ENCODE assay signal across 19 cellular contexts in the genomic region with DNA sequence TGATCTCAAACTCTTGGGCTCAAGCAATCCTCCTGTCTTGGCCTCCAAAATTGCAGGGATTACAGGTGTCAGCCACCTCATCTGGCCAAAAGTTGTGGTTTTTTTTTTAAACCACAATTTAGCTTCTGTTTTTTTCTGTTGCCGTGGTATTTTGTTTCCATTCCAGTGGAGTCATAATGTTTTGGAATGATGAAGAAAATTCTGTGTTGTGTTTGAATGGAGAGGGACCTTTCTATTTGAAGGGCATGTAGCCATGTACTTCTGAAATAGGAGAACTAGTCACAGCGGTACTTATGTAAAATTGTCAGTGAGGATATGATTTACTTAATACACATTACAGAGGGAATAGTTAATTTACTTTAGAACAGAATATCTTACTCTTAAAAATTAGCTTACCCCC.
DNase-seq lines count a peak whose midpoint lies in the region; ATAC-seq, FAIRE-seq and TF ChIP-seq lines count a peak whose summit lies in the region.
"Had no signal": no experiment of that assay in that cellular context is flagged by ENCODE, and none has a peak within 500 bp of the region (broad histone marks: within the 10 kb centered on the region; RNA-seq: fewer than 3 reads in every experiment).

No MANE protein-coding gene starts in this region.

- FAIRE-seq in D721Med (lab: Jason Lieb, UNC) = no peak

- no peak for ATAC-seq in GM18505 (IDR thresholded peaks at IDR 0.05; ENCODE audit: unreplicated experiment)
- ATAC-seq: natural killer cell had no signal

- H3K4me1 ChIP-seq in fibroblast of lung (ENCODE audit: control insufficient read depth, extremely low read depth, insufficient read depth, low read length) (no peaks in the 10 kb centered on the region), osteoblast (ENCODE audit: insufficient read depth, low read length) (peaks cover 17% of the 10 kb centered on the region)
- H3K4me1 ChIP-seq: BLaER1 treated with 17β-estradiol and CSF1 and Interleukin-3, amounts not matched to agents 10 nM and 100 nM; left ventricle myocardium inferior; suprapubic skin had no signal

- no peak for TF ChIP-seq POLR2A in GM18505 (IDR thresholded peaks at IDR 0.05; ENCODE audit: borderline replicate concordance, extremely low read depth, insufficient read depth, insufficient read length)

- H3K36me3 ChIP-seq in SK-N-MC (ENCODE audit: insufficient read depth, low read length) (no peaks in the 10 kb centered on the region), fibroblast of lung (ENCODE audit: control insufficient read depth, insufficient read depth, low read length) (no peaks in the 10 kb centered on the region), osteoblast (ENCODE audit: insufficient read depth, low read length) (no peaks in the 10 kb centered on the region)
- H3K36me3 ChIP-seq: BLaER1 treated with 17β-estradiol and CSF1 and Interleukin-3, amounts not matched to agents 10 nM and 100 nM; left ventricle myocardium inferior; suprapubic skin had no signal

- DNase-seq in EH (ENCODE audit: low read depth) = peak; percentile 57
- no peak for DNase-seq in SK-N-MC (ENCODE audit: low read depth, low spot score)
- peak; percentile 68 to 78 for DNase-seq in fibroblast of lung (ENCODE audit: low read depth in 2 of 2)
- no peak for DNase-seq in osteoblast (ENCODE audit: insufficient read length, low spot score, missing footprints)
- DNase-seq in D721Med (ENCODE audit: insufficient read length, low spot score) = no peak
- DNase-seq in HuH-7 (ENCODE audit: low spot score) = no peak
- no peak for DNase-seq in NCI-H1092 (lab: John Stamatoyannopoulos, UW)
- DNase-seq: amniotic stem cell, cortex of kidney, H9, left ventricle myocardium inferior, natural killer cell, NCI-H2029 treated with DMSO at 0.1 percent for 48 hours, NCI-H526, retina, SK-N-SH had no signal

- H3K9me3 ChIP-seq in SK-N-MC (ENCODE audit: low read depth, low read length) (no peaks in the 10 kb centered on the region), fibroblast of lung (ENCODE audit: control insufficient read depth, insufficient read depth, low read depth, low read length) (no peaks in the 10 kb centered on the region), osteoblast (ENCODE audit: low read depth, low read length) (no peaks in the 10 kb centered on the region)
- H3K9me3 ChIP-seq: BLaER1 treated with 17β-estradiol and CSF1 and Interleukin-3, amounts not matched to agents 10 nM and 100 nM; left ventricle myocardium inferior; SK-N-SH; suprapubic skin had no signal

- H3K79me2 ChIP-seq in fibroblast of lung (ENCODE audit: control insufficient read depth, insufficient read depth, low read length) = no peaks in the 10 kb centered on the region
- H3K79me2 ChIP-seq in osteoblast (ENCODE audit: insufficient read depth, low read length) = no peaks in the 10 kb centered on the region

- H3K27me3 ChIP-seq in fibroblast of lung (ENCODE audit: control insufficient read depth, insufficient read depth, low read length) (no peaks in the 10 kb centered on the region), osteoblast (ENCODE audit: insufficient read depth, low read length) (no peaks in the 10 kb centered on the region)
- H3K27me3 ChIP-seq: BLaER1 treated with 17β-estradiol and CSF1 and Interleukin-3, amounts not matched to agents 10 nM and 100 nM; suprapubic skin had no signal

- no peaks in the 10 kb centered on the region for H4K20me1 ChIP-seq in fibroblast of lung (ENCODE audit: control insufficient read depth, extremely low read depth, insufficient read depth, low read length)
- H4K20me1 ChIP-seq in osteoblast (ENCODE audit: insufficient read depth, low read length) = no peaks in the 10 kb centered on the region
- H4K20me1 ChIP-seq: BLaER1 treated with 17β-estradiol and CSF1 and Interleukin-3, amounts not matched to agents 10 nM and 100 nM had no signal

- H3K4me3 ChIP-seq in SK-N-MC = no peak overlapping the region
- H3K4me3 ChIP-seq in fibroblast of lung (replicated peaks in 1 of 4; ENCODE audit: control extremely low read depth in 1 of 4, insufficient read depth in 1 of 4, low read depth in 3 of 4, low read length in 4 of 4) = no peak overlapping the region
- no peak overlapping the region for H3K4me3 ChIP-seq in osteoblast (ENCODE audit: insufficient read depth, low read length)
- H3K4me3 ChIP-seq: BLaER1 treated with 17β-estradiol and CSF1 and Interleukin-3, amounts not matched to agents 10 nM and 100 nM; left ventricle myocardium inferior; suprapubic skin had no signal

- H3K27ac ChIP-seq in SK-N-MC = peak overlapping the region; percentile 61; the same call in 1 of the 2 replicates
- H3K27ac ChIP-seq in fibroblast of lung (ENCODE audit: insufficient read depth, low read length) = no peak overlapping the region
- peak overlapping the region; percentile 65 for H3K27ac ChIP-seq in osteoblast (ENCODE audit: low read depth, low read length)
- H3K27ac ChIP-seq: BLaER1 treated with 17β-estradiol and CSF1 and Interleukin-3, amounts not matched to agents 10 nM and 100 nM; left ventricle myocardium inferior; suprapubic skin had no signal

- no peak overlapping the region for H3K9ac ChIP-seq in SK-N-MC (ENCODE audit: insufficient read length)
- H3K9ac ChIP-seq in fibroblast of lung (ENCODE audit: insufficient read depth, low read length) = no peak overlapping the region
- H3K9ac ChIP-seq: BLaER1 treated with 17β-estradiol and CSF1 and Interleukin-3, amounts not matched to agents 10 nM and 100 nM; SK-N-SH had no signal

- H2AFZ ChIP-seq in fibroblast of lung (ENCODE audit: low read length) (no peak overlapping the region), osteoblast (ENCODE audit: low read length) (no peak overlapping the region)

- TF ChIP-seq CTCF in fibroblast of lung (conservative IDR thresholded peaks at IDR 0.05 in 1 of 2, IDR thresholded peaks at IDR 0.05 in 1 of 2; ENCODE audit: low read depth in 1 of 2, low read length in 2 of 2) (no peak), osteoblast (IDR thresholded peaks at IDR 0.05; ENCODE audit: extremely low read depth, low read depth, low read length) (no peak), D721Med (IDR thresholded peaks at IDR 0.05; ENCODE audit: insufficient read depth, missing control alignments) (no peak)

- no peak overlapping the region for H3K4me2 ChIP-seq in fibroblast of lung (ENCODE audit: extremely low read depth, insufficient read depth, low read length)
- peak overlapping the region; percentile 31 for H3K4me2 ChIP-seq in osteoblast (ENCODE audit: insufficient read depth, low read length)
- H3K4me2 ChIP-seq: BLaER1 treated with 17β-estradiol and CSF1 and Interleukin-3, amounts not matched to agents 10 nM and 100 nM; SK-N-SH had no signal

Comparison
In these comparisons a context has a peak if more than half of its experiments do, and no peak if none do; other contexts are left out.
1. DNase-seq: peak in EH (single experiment) and fibroblast of lung (2 of 2); none in SK-N-MC (single experiment), osteoblast (single experiment), D721Med (single experiment), HuH-7 (single experiment) and NCI-H1092 (single experiment).